ENCODE assay signal across 13 cellular contexts in the genomic region with DNA sequence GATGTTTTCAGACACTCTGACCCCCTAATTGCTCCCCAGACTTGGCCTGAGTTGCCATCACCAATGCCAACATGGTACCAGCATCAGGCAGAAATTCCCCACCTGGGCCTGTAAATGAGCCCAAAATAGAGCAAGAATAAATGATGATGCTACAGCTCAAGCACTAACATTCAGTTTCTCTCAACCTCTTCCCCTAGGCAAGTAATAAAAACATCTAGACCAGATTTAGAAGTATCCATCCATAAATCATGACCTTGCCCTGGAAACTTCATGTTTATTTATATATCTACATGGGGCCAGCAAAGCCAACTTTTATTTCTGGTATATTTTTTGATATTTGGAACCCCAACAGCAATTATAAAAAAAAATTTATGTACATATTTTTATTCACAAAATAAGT.
DNase-seq lines count a peak whose midpoint lies in the region; ATAC-seq and TF ChIP-seq lines count a peak whose summit lies in the region.
"Had no signal": no experiment of that assay in that cellular context is flagged by ENCODE, and none has a peak within 500 bp of the region (broad histone marks: within the 10 kb centered on the region; RNA-seq: fewer than 3 reads in every experiment).

No MANE protein-coding gene starts in this region.

- H3K27ac ChIP-seq in gastroesophageal sphincter (peak overlapping the region; percentile 58 to 70 (median 65)), sigmoid colon (peak overlapping the region; percentile 45 to 75 (median 69)), transverse colon (peak overlapping the region in 3 of 4 donors; percentile 32 to 68 (median 59))

- no peak for DNase-seq in sigmoid colon
- no peak for DNase-seq in transverse colon
- DNase-seq in SHP77 treated with DMSO at 0.1 percent for 48 hours (lab: John Stamatoyannopoulos, UW), result no peak
- no peak for DNase-seq in islet precursor cell
- DNase-seq in pons (ENCODE audit: low spot score), result no peak
- DNase-seq in Right ventricle myocardium inferior (ENCODE audit: missing footprints), result no peak
- DNase-seq: C1 segment of cervical spinal cord; CD4-positive, alpha-beta T cell; DMS79 treated with DMSO at 0.1 percent for 48 hours; EL; GOT3; H9 had no signal

- TF ChIP-seq EP300 in gastroesophageal sphincter (IDR thresholded peaks at IDR 0.05) (no peak), sigmoid colon (IDR thresholded peaks at IDR 0.05) (peak in 2 of 4 donors; percentile 11 to 47), transverse colon (IDR thresholded peaks at IDR 0.05; ENCODE audit: low read depth) (no peak)

- H3K36me3 ChIP-seq in gastroesophageal sphincter (no peaks in the 10 kb centered on the region), sigmoid colon (no peaks in the 10 kb centered on the region), transverse colon (no peaks in the 10 kb centered on the region)

- H3K4me3 ChIP-seq in gastroesophageal sphincter (no peak overlapping the region), sigmoid colon (no peak overlapping the region), transverse colon (no peak overlapping the region)

- H3K27me3 ChIP-seq in gastroesophageal sphincter (no peaks in the 10 kb centered on the region), sigmoid colon (no peaks in the 10 kb centered on the region), transverse colon (no peaks in the 10 kb centered on the region)

- H3K4me1 ChIP-seq in gastroesophageal sphincter, result peaks cover 0 to 43% (median 0%) of the 10 kb centered on the region in 3 donors
- peaks cover 0 to 48% (median 34%) of the 10 kb centered on the region in 4 donors for H3K4me1 ChIP-seq in sigmoid colon
- H3K4me1 ChIP-seq in transverse colon, result no peaks in the 10 kb centered on the region

- no peaks in the 10 kb centered on the region for H3K9me3 ChIP-seq in gastroesophageal sphincter
- H3K9me3 ChIP-seq in sigmoid colon, result no peaks in the 10 kb centered on the region
- H3K9me3 ChIP-seq in transverse colon, result no peaks in the 10 kb centered on the region

- in situ Hi-C loops in transverse colon (cut with MboI; ENCODE audit: low pct_ligation_motif_present in 1 of 4, low pct_unique_long_range_greater_than_20kb in 1 of 4, low sequenced_read_pairs in 3 of 4), result no loop called here

- TF ChIP-seq POLR2A in gastroesophageal sphincter (IDR thresholded peaks at IDR 0.05) (no peak), sigmoid colon (IDR thresholded peaks at IDR 0.05) (no peak), transverse colon (IDR thresholded peaks at IDR 0.05) (no peak)

- no peak for ATAC-seq in gastroesophageal sphincter
- ATAC-seq in Right ventricle myocardium inferior, result no peak

- TF ChIP-seq CTCF in gastroesophageal sphincter (IDR thresholded peaks at IDR 0.05) (no peak), sigmoid colon (IDR thresholded peaks at IDR 0.05) (no peak), transverse colon (IDR thresholded peaks at IDR 0.05) (no peak)

- intact Hi-C loops in sigmoid colon (cut with DNase I) (loop anchor here (2.0 kb wide), 1 partner anchor 32 kb away; no protein-coding TSS in a partner anchor), transverse colon (cut with DNase I; ENCODE audit: low total_unique reads) (no loop called here), Right ventricle myocardium inferior (cut with DNase I) (no loop called here)
